10 cellular contexts compared by ENCODE assay signal in genomic region chr9:129142536-129142935, GRCh38. TPM values are rescaled to one million over a fixed set of nuclear protein-coding genes. Genes with fewer than 3 reads are reported as not detected.
DNase-seq lines count a peak whose midpoint lies in the region; ATAC-seq, FAIRE-seq and TF ChIP-seq lines count a peak whose summit lies in the region.
"Had no signal": no experiment of that assay in that cellular context is flagged by ENCODE, and none has a peak within 500 bp of the region (broad histone marks: within the 10 kb centered on the region; RNA-seq: fewer than 3 reads in every experiment).

No MANE protein-coding gene starts in this region.

- intact Hi-C loops in heart left ventricle (cut with DNase I) (loop anchor here in 4 of 10 donors (5.0 kb wide), 3 partner anchors 35 to 355 kb away; partner anchors contain the start of gene IER5L (in 1 of the 4)), cardiac septum (cut with DNase I) (no loop called here), aorta (cut with DNase I) (loop anchor here in 1 of 2 donors (2.0 to 5.0 kb wide), 2 partner anchors 32 to 355 kb away; no protein-coding TSS in a partner anchor), natural killer cell (cut with micrococcal nuclease) (loop anchor here (5.0 kb wide), 1 partner anchor 35 kb away; the partner anchor contains the start of gene IER5L)

- peak overlapping the region in 8 of 10 donors; percentile 5 to 90 (median 78) for H3K27ac Mint-ChIP-seq in naive thymus-derived CD8-positive, alpha-beta T cell
- H3K27ac Mint-ChIP-seq in natural killer cell: peak overlapping the region in 1 of 2 donors; percentile 69

- no peaks in the 10 kb centered on the region for H3K9me3 ChIP-seq in heart left ventricle
- H3K9me3 ChIP-seq in H1 (ENCODE audit: insufficient read depth in 2 of 2, low read depth in 1 of 2, low read length in 1 of 2): no peaks in the 10 kb centered on the region
- no peaks in the 10 kb centered on the region for H3K9me3 ChIP-seq in aorta (ENCODE audit: control insufficient read depth, low read length)

- 44 to 56% (median 53%) methylated on average over 7 of the region's 7 CpGs for WGBS in heart left ventricle, 4 donors
- WGBS in H1 (ENCODE audit: extremely low coverage in 1 of 2, insufficient coverage in 1 of 2, insufficient read length in 1 of 2, insufficient replicate concordance in 2 of 2, low coverage in 1 of 2, low lambda C conversion rate in 2 of 2, missing lambda C conversion rate in 1 of 2), 2 experiments: 76% methylated on average over 7 of the region's 7 CpGs; no CpG with 5 or more reads in 1 of the 2 experiments
- 39 to 53% methylated on average over 7 of the region's 7 CpGs for WGBS in aorta, 2 donors

- no peak overlapping the region for H4K8ac ChIP-seq in H1 (ENCODE audit: extremely low read depth, insufficient read depth, low read length)

- H3K23ac ChIP-seq in H1 (ENCODE audit: insufficient read length): no peak overlapping the region

- peaks cover 12% of the 10 kb centered on the region; the same call in 1 of the 2 replicates for H3K79me1 ChIP-seq in H1 (ENCODE audit: low read depth, low read length)

- peak overlapping the region; percentile 34 to 90; a peak in 3 of 4 replicates for H3K4me2 ChIP-seq in H1 (ENCODE audit: insufficient read depth in 1 of 2, low read depth in 2 of 2, low read length in 2 of 2)

- no peaks in the 10 kb centered on the region for H3K9me3 Mint-ChIP-seq in naive thymus-derived CD8-positive, alpha-beta T cell
- no peaks in the 10 kb centered on the region for H3K9me3 Mint-ChIP-seq in natural killer cell
- H3K9me3 Mint-ChIP-seq: dendritic cell treated with granulocyte-macrophage colony-stimulating factor and Interleukin-4, amounts not matched to agents 40 ng/mL and 50 ng/mL, for 4 days; stimulated activated naive CD8-positive, alpha-beta T cell treated with anti-CD3 and anti-CD28 coated beads, Interleukin-15, amount 100 ng/mL, for 72 hours had no signal

- H3K27me3 ChIP-seq in heart left ventricle (no peaks in the 10 kb centered on the region), H1 (replicated peaks in 1 of 4; ENCODE audit: control insufficient read depth in 3 of 4, extremely low read depth in 1 of 4, insufficient read depth in 3 of 4, low read length in 3 of 4) (no peaks in the 10 kb centered on the region), aorta (ENCODE audit: control insufficient read depth in 1 of 2, insufficient read depth in 2 of 2, low read length in 1 of 2) (no peaks in the 10 kb centered on the region)

- FAIRE-seq in H1 (lab: Jason Lieb, UNC): no peak

- H3K56ac ChIP-seq in H1 (replicated peaks; ENCODE audit: insufficient read length, low read depth, low read length): no peak overlapping the region

- no peak for TF ChIP-seq RAD21 in H1 (IDR thresholded peaks at IDR 0.05 in 1 of 2, conservative IDR thresholded peaks at IDR 0.05 in 1 of 2; ENCODE audit: low read depth in 2 of 2, low read length in 2 of 2)

- H3K4me1 ChIP-seq in heart left ventricle: peaks cover 25 to 98% (median 95%) of the 10 kb centered on the region in 12 donors
- H3K4me1 ChIP-seq in H1 (replicated peaks in 1 of 4; ENCODE audit: control insufficient read depth in 3 of 4, insufficient read depth in 4 of 4, low read length in 3 of 4): peaks cover 37 to 61% (median 49%) of the 10 kb centered on the region in 4 experiments
- H3K4me1 ChIP-seq in aorta (ENCODE audit: control insufficient read depth in 1 of 2, insufficient read depth in 2 of 2, low read length in 2 of 2): peaks cover 0 to 6% of the 10 kb centered on the region in 2 donors

- CTCF ChIA-PET in H1 (lab: Charles Lee; ENCODE audit: partially characterized antibody): interaction anchor here (0.5 to 36.8 kb wide), 57 partner anchors 12 to 666 kb away, joined by 3 to 831 read pairs (median 4); partner anchors contain the start of genes C9orf50, IER5L and NTMT1

- H2AFZ ChIP-seq in H1 (ENCODE audit: low read length): no peak overlapping the region

- peaks cover 0 to 30% (median 7%) of the 10 kb centered on the region in 9 donors for H3K36me3 ChIP-seq in heart left ventricle
- H3K36me3 ChIP-seq in H1 (ENCODE audit: control insufficient read depth in 2 of 4, insufficient read depth in 4 of 4, low read length in 3 of 4): peaks cover 2 to 21% (median 4%) of the 10 kb centered on the region in 4 experiments; a peak in 7 of 8 replicates
- H3K36me3 ChIP-seq in aorta (ENCODE audit: control insufficient read depth in 1 of 2, insufficient read depth in 2 of 2, low read length in 1 of 2): no peaks in the 10 kb centered on the region

- H2BK15ac ChIP-seq in H1 (ENCODE audit: low read length): no peak overlapping the region

- DNase-seq in heart left ventricle (no peak), cardiac septum (ENCODE audit: low spot score) (no peak), H1 (ENCODE audit: low read depth in 1 of 2, low spot score in 2 of 2) (no peak), aorta (no peak), natural killer cell (no peak)
- no peak for DNase-seq in naive thymus-derived CD8-positive, alpha-beta T cell

- peak overlapping the region; percentile 7 for H3K18ac ChIP-seq in H1 (ENCODE audit: extremely low read depth, low read length)

- H3K27ac ChIP-seq in heart left ventricle: peak overlapping the region; percentile 99 to 100 (median 100)
- no peak overlapping the region for H3K27ac ChIP-seq in H1 (ENCODE audit: low read depth, low read length)
- peak overlapping the region; percentile 88 to 100 for H3K27ac ChIP-seq in aorta (ENCODE audit: low read depth in 1 of 2, low read length in 2 of 2)

- H4K91ac ChIP-seq in H1 (replicated peaks; ENCODE audit: insufficient read length, low read length): peak overlapping the region; percentile 85

- H2BK20ac ChIP-seq in H1 (ENCODE audit: low read length): no peak overlapping the region

- no peaks in the 10 kb centered on the region for H3K27me3 Mint-ChIP-seq in naive thymus-derived CD8-positive, alpha-beta T cell
- no peaks in the 10 kb centered on the region for H3K27me3 Mint-ChIP-seq in natural killer cell (ENCODE audit: low read depth in 2 of 2)
- H3K27me3 Mint-ChIP-seq: dendritic cell treated with granulocyte-macrophage colony-stimulating factor and Interleukin-4, amounts not matched to agents 40 ng/mL and 50 ng/mL, for 4 days; stimulated activated naive CD8-positive, alpha-beta T cell treated with anti-CD3 and anti-CD28 coated beads, Interleukin-15, amount 100 ng/mL, for 72 hours had no signal

- H3K23me2 ChIP-seq in H1 (ENCODE audit: low read depth, low read length): peaks cover 11% of the 10 kb centered on the region; the same call in 1 of the 2 replicates

- POLR2A ChIA-PET in H1 (lab: Charles Lee; ENCODE audit: partially characterized antibody): interaction anchor here (0.7 to 4.7 kb wide), 22 partner anchors 9 to 485 kb away, joined by 3 to 37 read pairs (median 4); partner anchors contain the start of genes IER5L and PTPA
- POLR2A ChIA-PET in naive thymus-derived CD8-positive, alpha-beta T cell (lab: Charles Lee): interaction anchor here (0.7 to 6.0 kb wide), 6 partner anchors 9 to 483 kb away, joined by 3 to 38 read pairs (median 5); partner anchors contain the start of genes IER5L and NTMT1

- no peak for TF ChIP-seq POLR2A in heart left ventricle (IDR thresholded peaks at IDR 0.05)
- no peak for TF ChIP-seq POLR2A in H1 (IDR thresholded peaks at IDR 0.05; ENCODE audit: control extremely low read depth in 1 of 2, low read depth in 2 of 2, low read length in 2 of 2)

- H4K20me1 ChIP-seq in H1 (replicated peaks in 1 of 2; ENCODE audit: control insufficient read depth in 1 of 2, insufficient read depth in 2 of 2, low read length in 2 of 2): peaks cover 2 to 5% of the 10 kb centered on the region in 2 experiments

- H2AK5ac ChIP-seq in H1 (ENCODE audit: low read depth, low read length): peak overlapping the region; percentile 43; the same call in 1 of the 2 replicates

- H3K4ac ChIP-seq in H1 (replicated peaks; ENCODE audit: insufficient read length, low read depth, low read length): no peak overlapping the region

- peak overlapping the region in 8 of 12 donors; percentile 5 to 69 (median 54) for H3K4me3 ChIP-seq in heart left ventricle
- no peak overlapping the region for H3K4me3 ChIP-seq in H1 (ENCODE audit: extremely low read depth in 1 of 4, insufficient read depth in 2 of 4, low read depth in 3 of 4, low read length in 4 of 4)
- H3K4me3 ChIP-seq in aorta (ENCODE audit: low read length in 2 of 2): no peak overlapping the region

- H3K79me2 ChIP-seq in H1 (ENCODE audit: control insufficient read depth in 1 of 2, insufficient read depth in 2 of 2, low read length in 2 of 2): peaks cover 2 to 11% of the 10 kb centered on the region in 2 experiments; a peak in 2 of 4 replicates

- TF ChIP-seq CTCF in heart left ventricle (IDR thresholded peaks at IDR 0.05) (no peak), H1 (IDR thresholded peaks at IDR 0.05; ENCODE audit: control extremely low read depth in 1 of 3, insufficient read depth in 1 of 3, low read depth in 1 of 3, low read length in 3 of 3) (no peak), natural killer cell (IDR thresholded peaks at IDR 0.05) (no peak)

- no peak overlapping the region for H3K9ac ChIP-seq in H1 (replicated peaks in 1 of 4; ENCODE audit: extremely low read depth in 1 of 4, low read depth in 3 of 4, low read length in 3 of 4)

- no peak overlapping the region for H2BK120ac ChIP-seq in H1 (replicated peaks; ENCODE audit: low read depth, low read length)

- peaks cover 0 to 24% (median 4%) of the 10 kb centered on the region in 3 donors for H3K36me3 Mint-ChIP-seq in naive thymus-derived CD8-positive, alpha-beta T cell
- no peaks in the 10 kb centered on the region for H3K36me3 Mint-ChIP-seq in natural killer cell

- H3K4me1 Mint-ChIP-seq in naive thymus-derived CD8-positive, alpha-beta T cell: peaks cover 20 to 46% (median 34%) of the 10 kb centered on the region in 4 donors
- peaks cover 14 to 44% of the 10 kb centered on the region in 2 donors for H3K4me1 Mint-ChIP-seq in natural killer cell

- no peak overlapping the region for H2BK12ac ChIP-seq in H1 (ENCODE audit: low read depth, low read length)

- H3K14ac ChIP-seq in H1 (ENCODE audit: insufficient read length): no peak overlapping the region

- TF ChIP-seq EP300 in H1 (IDR thresholded peaks at IDR 0.05; ENCODE audit: borderline replicate concordance in 1 of 2, low read depth in 2 of 2, low read length in 2 of 2): no peak

- ATAC-seq in heart left ventricle (no peak), aorta (ENCODE audit: low FRiP score) (no peak), GM21367 (IDR thresholded peaks at IDR 0.05; ENCODE audit: unreplicated experiment) (no peak), HG03175 (IDR thresholded peaks at IDR 0.05; ENCODE audit: unreplicated experiment) (no peak), natural killer cell (no peak)
- no peak for ATAC-seq in naive thymus-derived CD8-positive, alpha-beta T cell
- ATAC-seq: stimulated activated naive CD8-positive, alpha-beta T cell treated with anti-CD3 and anti-CD28 coated beads, Interleukin-15, amount 100 ng/mL, for 72 hours had no signal

- peak overlapping the region; percentile 39 for H4K5ac ChIP-seq in H1 (ENCODE audit: insufficient read length, low read depth, low read length)

- peak overlapping the region in 5 of 10 donors; percentile 15 to 62 (median 53) for H3K4me3 Mint-ChIP-seq in naive thymus-derived CD8-positive, alpha-beta T cell
- H3K4me3 Mint-ChIP-seq in natural killer cell: no peak overlapping the region
- H3K4me3 Mint-ChIP-seq: dendritic cell treated with granulocyte-macrophage colony-stimulating factor and Interleukin-4, amounts not matched to agents 40 ng/mL and 50 ng/mL, for 4 days had no signal

- H2BK5ac ChIP-seq in H1 (ENCODE audit: low read depth, low read length): peak overlapping the region; percentile 7; the same call in 1 of the 2 replicates

RNA-seq across cellular contexts. Expression of gene PTPA, which starts 31.3 kb away (rescaled TPM):
- total RNA-seq in heart left ventricle: 100 to 1,000 TPM in 8 of 9 donors, 10 to 100 TPM in 1; 96.0 to 212 (median 172) TPM
- 100 to 1,000 TPM; 129 to 211 TPM for polyA plus RNA-seq in heart left ventricle
- 204 TPM for total RNA-seq in cardiac septum
- total RNA-seq in H1 (2021; fragmentation: NEBNext Ultra II Directional; extraction: Animal tissue kit (Norgen Biotek cat#: 25700)): 145 and 156 TPM in 2 replicates
- 114 and 158 TPM in 2 replicates for polyA plus RNA-seq in H1 (2011; rRNA removed)
- 152 TPM for polyA plus RNA-seq in H1 (2011; cell fraction: cytosol; rRNA removed)
- 155 TPM for polyA plus RNA-seq in H1 (2011; cell fraction: nucleus; rRNA removed)
- 115 to 156 TPM (median 139 TPM) in 4 replicates for polyA plus RNA-seq in H1 (2012, experiment 1 of 2)
- polyA plus RNA-seq in H1 (2012, experiment 2 of 2): 167 TPM
- 80.6 TPM for polyA plus RNA-seq in H1 (2013, experiment 1 of 2)
- polyA plus RNA-seq in H1 (2013, experiment 2 of 2): 76.5 TPM
- 144 and 187 TPM in 2 replicates for polyA minus RNA-seq in H1 (2011; rRNA and poly(A)+ RNA removed)
- polyA minus RNA-seq in H1 (2011; cell fraction: cytosol; rRNA and poly(A)+ RNA removed): 83.3 TPM
- polyA minus RNA-seq in H1 (2011; cell fraction: nucleus; rRNA and poly(A)+ RNA removed): 60.0 TPM
- total RNA-seq in naive thymus-derived CD8-positive, alpha-beta T cell: 10 to 100 TPM; 59.7 to 60.6 TPM
- 10 to 100 TPM; 13.7 to 15.5 (median 14.2) TPM for polyA plus RNA-seq in naive thymus-derived CD8-positive, alpha-beta T cell
- total RNA-seq in aorta: 100 to 1,000 TPM in 1 of 2 donors, 10 to 100 TPM in 1; 80.3 to 156 TPM
- polyA plus RNA-seq in aorta: 10 to 100 TPM; 60.6 to 73.2 TPM
- total RNA-seq in natural killer cell: 10 to 100 TPM; 63.2 to 69.4 (median 64.9) TPM

RNA-seq across cellular contexts. Expression of gene CRAT, which starts 31.9 kb away (rescaled TPM):
- 100 to 1,000 TPM in 2 of 9 donors, 10 to 100 TPM in 7; 50.8 to 126 (median 68.2) TPM for total RNA-seq in heart left ventricle
- 10 to 100 TPM; 37.0 to 64.7 TPM for polyA plus RNA-seq in heart left ventricle
- total RNA-seq in cardiac septum: 68.1 TPM
- total RNA-seq in H1 (2021; fragmentation: NEBNext Ultra II Directional; extraction: Animal tissue kit (Norgen Biotek cat#: 25700)): 7.2 and 8.2 TPM in 2 replicates
- polyA plus RNA-seq in H1 (2011; rRNA removed): 17.3 and 25.5 TPM in 2 replicates
- polyA plus RNA-seq in H1 (2011; cell fraction: cytosol; rRNA removed): 9.3 TPM
- 18.3 TPM for polyA plus RNA-seq in H1 (2011; cell fraction: nucleus; rRNA removed)
- 6.8 to 14.2 TPM (median 11.5 TPM) in 4 replicates for polyA plus RNA-seq in H1 (2012, experiment 1 of 2)
- 10.0 TPM for polyA plus RNA-seq in H1 (2012, experiment 2 of 2)
- 6.5 TPM for polyA plus RNA-seq in H1 (2013, experiment 1 of 2)
- 5.5 TPM for polyA plus RNA-seq in H1 (2013, experiment 2 of 2)
- 7.9 and 9.6 TPM in 2 replicates for polyA minus RNA-seq in H1 (2011; rRNA and poly(A)+ RNA removed)
- polyA minus RNA-seq in H1 (2011; cell fraction: cytosol; rRNA and poly(A)+ RNA removed): 7.9 TPM
- 5.3 TPM for polyA minus RNA-seq in H1 (2011; cell fraction: nucleus; rRNA and poly(A)+ RNA removed)
- total RNA-seq in naive thymus-derived CD8-positive, alpha-beta T cell: 10 to 100 TPM; 10.9 to 11.3 TPM
- polyA plus RNA-seq in naive thymus-derived CD8-positive, alpha-beta T cell: 10 to 100 TPM; 10.7 to 15.5 (median 11.9) TPM
- total RNA-seq in aorta: 10 to 100 TPM; 42.0 to 48.4 TPM
- 10 to 100 TPM; 26.8 to 51.1 TPM for polyA plus RNA-seq in aorta
- 10 to 100 TPM; 13.5 to 13.8 (median 13.8) TPM for total RNA-seq in natural killer cell

RNA-seq across cellular contexts. Expression of gene IER5L, which starts 35.5 kb away (rescaled TPM):
- total RNA-seq in heart left ventricle (10 to 100 TPM in 3 of 9 donors, 1 to 10 TPM in 6; 4.1 to 18.4 (median 5.5) TPM), cardiac septum (12.6 TPM), aorta (10 to 100 TPM; 28.3 to 66.9 TPM), natural killer cell (1 to 10 TPM; 1.4 to 3.9 (median 2.8) TPM)
- polyA plus RNA-seq in heart left ventricle (1 to 10 TPM; 2.8 to 7.3 TPM), H1 (2011; rRNA removed) (0.65 and 0.96 TPM in 2 replicates), aorta (10 to 100 TPM in 1 of 2 donors, 1 to 10 TPM in 1; 8.8 to 37.2 TPM)
- total RNA-seq in H1 (2021; fragmentation: NEBNext Ultra II Directional; extraction: Animal tissue kit (Norgen Biotek cat#: 25700)): 1.0 and 1.2 TPM in 2 replicates
- 0.62 TPM for polyA plus RNA-seq in H1 (2011; cell fraction: cytosol; rRNA removed)
- 1.7 TPM for polyA plus RNA-seq in H1 (2011; cell fraction: nucleus; rRNA removed)
- polyA plus RNA-seq in H1 (2012, experiment 1 of 2): 0.25 to 0.47 TPM (median 0.34 TPM) in 4 replicates
- 0.16 TPM for polyA plus RNA-seq in H1 (2012, experiment 2 of 2)
- 0.36 TPM for polyA plus RNA-seq in H1 (2013, experiment 1 of 2)
- polyA plus RNA-seq in H1 (2013, experiment 2 of 2): 0.48 TPM
- 0.22 and 0.27 TPM in 2 replicates for polyA minus RNA-seq in H1 (2011; rRNA and poly(A)+ RNA removed)
- 0.66 TPM for polyA minus RNA-seq in H1 (2011; cell fraction: cytosol; rRNA and poly(A)+ RNA removed)
- polyA minus RNA-seq in H1 (2011; cell fraction: nucleus; rRNA and poly(A)+ RNA removed): 6.8 TPM
- 1 to 10 TPM; 7.5 to 8.8 TPM for total RNA-seq in naive thymus-derived CD8-positive, alpha-beta T cell
- polyA plus RNA-seq in naive thymus-derived CD8-positive, alpha-beta T cell: under 1 TPM in 2 of 3 donors, not detected in 1; 0.05 to 0.49 TPM

Comparison
In these comparisons a context has a peak if more than half of its experiments do, and no peak if none do; other contexts are left out.
1. H3K4me3 ChIP-seq: peak in heart left ventricle (8 of 12); none in H1 (0 of 4) and aorta (0 of 2).